ENCODE assay signal across 23 cellular contexts in the genomic region with DNA sequence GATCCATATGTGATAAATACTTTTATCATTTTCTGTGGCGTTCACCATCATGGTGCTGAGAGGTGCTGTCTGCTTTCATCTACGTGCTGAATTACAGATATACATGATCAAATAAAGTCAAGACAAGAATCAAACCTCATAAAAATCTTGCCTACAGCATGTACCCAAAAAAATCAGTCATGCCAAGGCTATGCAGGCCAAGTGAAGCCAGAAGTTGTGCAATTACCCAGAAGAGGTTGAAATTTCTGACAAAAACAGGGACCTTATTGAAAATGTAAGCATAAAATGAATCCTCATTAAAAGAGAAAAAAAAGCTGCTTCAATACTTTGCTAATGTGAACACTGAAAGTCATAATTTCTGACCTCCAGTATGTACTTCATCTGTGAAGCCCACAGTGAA.
"Had no signal": no experiment of that assay in that cellular context is flagged by ENCODE, and none has a peak within 500 bp of the region (broad histone marks: within the 10 kb centered on the region; RNA-seq: fewer than 3 reads in every experiment).

No MANE protein-coding gene starts in this region.

- H3K9me3 Mint-ChIP-seq: immature natural killer cell, naive B cell, nephron, type B pancreatic cell had no signal

- H3K4me3 ChIP-seq: colonic mucosa, gastroesophageal sphincter, left ventricle myocardium inferior, lower lobe of right lung, pancreas, spleen, stomach, uterus had no signal

- H3K27me3 ChIP-seq: colonic mucosa, gastroesophageal sphincter, pancreas, spleen, stomach, uterus had no signal

- H3K4me3 Mint-ChIP-seq: immature natural killer cell, nephron, type B pancreatic cell had no signal

- DNase-seq: colonic mucosa; dermis blood vessel endothelial cell; erythroblast; immature natural killer cell; left ventricle myocardium inferior; lower lobe of right lung; mesendoderm; naive B cell; occipital lobe; pancreas; right cardiac atrium; spleen; stimulated activated CD4-positive, alpha-beta T cell treated with anti-CD3 and anti-CD28 coated beads, Interleukin-15, amount 100 ng/mL, for 24 hours; stimulated activated CD4-positive, alpha-beta T cell treated with anti-CD3 and anti-CD28 coated beads, Interleukin-1b, Interleukin-23, amount 100 ng/mL, for 48 hours; stimulated activated CD4-positive, alpha-beta T cell treated with anti-CD3 and anti-CD28 coated beads, Interleukin-4, amount 100 ng/mL, for 24 hours; stimulated activated naive CD4-positive, alpha-beta T cell; stomach; substantia nigra; uterus had no signal

- H3K27ac Mint-ChIP-seq: immature natural killer cell, progenitor cell of endocrine pancreas, type B pancreatic cell had no signal

- ATAC-seq: gastroesophageal sphincter, lower lobe of right lung, pancreas had no signal

- H3K27ac ChIP-seq: colonic mucosa, gastroesophageal sphincter, left ventricle myocardium inferior, lower lobe of right lung, pancreas, stomach, uterus had no signal

- H3K4me1 ChIP-seq: colonic mucosa, gastroesophageal sphincter, left ventricle myocardium inferior, lower lobe of right lung, pancreas, stomach, uterus had no signal

- H3K36me3 ChIP-seq: colonic mucosa, gastroesophageal sphincter, left ventricle myocardium inferior, lower lobe of right lung, pancreas, spleen, stomach, uterus had no signal

- H3K27me3 Mint-ChIP-seq: naive B cell, type B pancreatic cell had no signal

- H3K4me1 Mint-ChIP-seq: immature natural killer cell, nephron had no signal

- H3K36me3 Mint-ChIP-seq: immature natural killer cell, naive B cell, type B pancreatic cell had no signal

- H3K9me3 ChIP-seq: colonic mucosa, gastroesophageal sphincter, left ventricle myocardium inferior, lower lobe of right lung, pancreas, spleen, stomach, uterus had no signal
